26 cellular contexts compared by ENCODE assay signal in the genomic region with DNA sequence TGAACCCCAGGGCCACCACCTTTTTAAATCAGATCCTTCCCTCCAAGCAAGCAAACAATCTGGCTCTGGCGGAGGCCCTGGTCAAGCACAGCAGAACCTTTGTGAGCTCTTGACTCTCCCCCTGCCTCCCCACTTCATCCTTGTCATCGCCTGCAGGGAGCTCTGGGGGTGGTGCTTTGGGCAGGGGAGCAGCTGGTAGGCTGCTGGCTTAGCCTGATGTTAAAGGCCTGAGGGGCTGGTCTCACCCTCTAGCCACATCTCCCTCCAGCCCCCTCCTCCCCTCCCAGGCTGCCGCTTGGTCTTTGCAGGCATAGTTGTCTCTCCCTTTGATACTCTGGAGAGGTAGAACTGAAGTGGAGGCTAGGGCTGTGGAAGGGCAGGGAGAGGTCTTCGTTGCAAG. TPM values are rescaled to one million over a fixed set of nuclear protein-coding genes. Genes with fewer than 3 reads are reported as not detected.
DNase-seq lines count a peak whose midpoint lies in the region; ATAC-seq and TF ChIP-seq lines count a peak whose summit lies in the region.
"Had no signal": no experiment of that assay in that cellular context is flagged by ENCODE, and none has a peak within 500 bp of the region (broad histone marks: within the 10 kb centered on the region; RNA-seq: fewer than 3 reads in every experiment).

No MANE protein-coding gene starts in this region.

- H2BK5ac ChIP-seq in mesendoderm (ENCODE audit: low read length) = no peak overlapping the region

- peaks cover 6 to 8% of the 10 kb centered on the region in 2 donors for H3K27me3 Mint-ChIP-seq in stimulated activated naive B cell treated with anti-CD40 and anti-IgM and Interleukin-4, amounts not matched to agents 10 μg/mL and 1 μg/mL and 100 μg/mL, for 72 hours
- H3K27me3 Mint-ChIP-seq: activated B cell treated with CpG ODN at 0.5 μM for 24 hours had no signal

- H3K56ac ChIP-seq in mesendoderm (ENCODE audit: low read length) = no peak overlapping the region

- no peak overlapping the region for H3K27ac ChIP-seq in mesendoderm (ENCODE audit: low read depth, low read length)
- H3K27ac ChIP-seq in gastroesophageal sphincter = no peak overlapping the region
- H3K27ac ChIP-seq: foreskin keratinocyte, hepatocyte, psoas muscle, upper lobe of left lung had no signal

- no peaks in the 10 kb centered on the region for H3K79me2 ChIP-seq in mesendoderm (ENCODE audit: control insufficient read depth, insufficient read depth, low read length)
- H3K79me2 ChIP-seq: hepatocyte had no signal

- no CpG with 5 or more reads among the region's 4 CpGs for WGBS in mesendoderm (ENCODE audit: extremely low coverage, insufficient coverage, low lambda C conversion rate)
- no CpG with 5 or more reads among the region's 4 CpGs for whole genome bisulfite sequencing in gastroesophageal sphincter (ENCODE audit: low coverage in 1 of 2), 2 donors

- H3K36me3 ChIP-seq in mesendoderm (ENCODE audit: control insufficient read depth, insufficient read depth, low read length) (no peaks in the 10 kb centered on the region), gastroesophageal sphincter (no peaks in the 10 kb centered on the region)
- H3K36me3 ChIP-seq: upper lobe of left lung had no signal

- peaks cover 9 to 11% of the 10 kb centered on the region in 2 donors for H3K9me3 Mint-ChIP-seq in stimulated activated naive B cell treated with anti-CD40 and anti-IgM and Interleukin-4, amounts not matched to agents 10 μg/mL and 1 μg/mL and 100 μg/mL, for 72 hours
- peaks cover 7 to 8% of the 10 kb centered on the region in 2 donors for H3K9me3 Mint-ChIP-seq in activated naive CD4-positive, alpha-beta T cell treated with anti-CD3 and anti-CD28 coated beads, Interleukin-2, amount 50 U/mL, for 72 hours

- no peaks in the 10 kb centered on the region for H3K27me3 ChIP-seq in mesendoderm (ENCODE audit: insufficient read depth, low read length, poor library complexity)
- H3K27me3 ChIP-seq in gastroesophageal sphincter = no peaks in the 10 kb centered on the region
- H3K27me3 ChIP-seq: foreskin keratinocyte, hepatocyte, upper lobe of left lung had no signal

- H3K4me1 Mint-ChIP-seq in stimulated activated naive B cell treated with anti-CD40 and anti-IgM and Interleukin-4, amounts not matched to agents 10 μg/mL and 1 μg/mL and 100 μg/mL, for 72 hours = no peaks in the 10 kb centered on the region
- H3K4me1 Mint-ChIP-seq: activated B cell treated with CpG ODN at 0.5 μM for 24 hours; CD8-positive, alpha-beta memory T cell had no signal

- H2BK120ac ChIP-seq in mesendoderm (ENCODE audit: low read depth, low read length) = no peak overlapping the region

- no peak overlapping the region for H3K23ac ChIP-seq in mesendoderm (ENCODE audit: low read length)

- peak; percentile 26 for DNase-seq in NCI-H82 (lab: John Stamatoyannopoulos, UW)
- no peak for DNase-seq in NCI-H82 treated with DMSO at 0.1 percent for 48 hours (lab: John Stamatoyannopoulos, UW; ENCODE audit: unreplicated experiment)
- DNase-seq in ecto neural progenitor cell (ENCODE audit: low spot score) = peak; percentile 73
- peak; percentile 70 for DNase-seq in mesendoderm
- no peak for DNase-seq in stimulated activated naive B cell treated with anti-CD40 and anti-IgM and Interleukin-4, amounts not matched to agents 10 μg/mL and 1 μg/mL and 100 μg/mL, for 72 hours
- no peak for DNase-seq in foreskin fibroblast
- no peak for DNase-seq in activated naive CD4-positive, alpha-beta T cell treated with anti-CD3 and anti-CD28 coated beads, Interleukin-2, amount 50 U/mL, for 72 hours (ENCODE audit: low spot score in 2 of 2)
- DNase-seq: 8988T; activated B cell treated with CpG ODN at 0.5 μM for 24 hours; activated CD4-positive, alpha-beta memory T cell treated with anti-CD3 and anti-CD28 coated beads for 36 hours; activated naive CD8-positive, alpha-beta T cell treated with anti-CD3 and anti-CD28 coated beads, Interleukin-2, amount 10 ng/mL, durations not matched to agents 7 days and 5 days; CD8-positive, alpha-beta memory T cell; cerebellar nuclear complex; effector CD8-positive, alpha-beta T cell; erythroblast; foreskin keratinocyte; NCI-H1105; NCI-H2081 treated with DMSO at 0.1 percent for 48 hours; NCI-H345; NCI-H774; OCI-M1; psoas muscle; SW 1271 had no signal

- ATAC-seq in stimulated activated naive B cell treated with anti-CD40 and anti-IgM and Interleukin-4, amounts not matched to agents 10 μg/mL and 1 μg/mL and 100 μg/mL, for 72 hours (replicated peaks) = no peak
- ATAC-seq in gastroesophageal sphincter = no peak
- no peak for ATAC-seq in activated naive CD4-positive, alpha-beta T cell treated with anti-CD3 and anti-CD28 coated beads, Interleukin-2, amount 50 U/mL, for 72 hours
- ATAC-seq: foreskin keratinocyte, psoas muscle had no signal

- no peak overlapping the region for H4K8ac ChIP-seq in mesendoderm (ENCODE audit: low read depth, low read length)

- TF ChIP-seq CTCF in foreskin fibroblast (IDR thresholded peaks at IDR 0.05; ENCODE audit: low read depth, low read length) (no peak), gastroesophageal sphincter (IDR thresholded peaks at IDR 0.05) (no peak)

- H3K9ac ChIP-seq in mesendoderm (ENCODE audit: low read length) = no peak overlapping the region

- peaks cover 2% of the 10 kb centered on the region for H3K4me1 ChIP-seq in mesendoderm (ENCODE audit: control insufficient read depth, low read depth, low read length)
- H3K4me1 ChIP-seq in gastroesophageal sphincter = no peaks in the 10 kb centered on the region
- H3K4me1 ChIP-seq: foreskin keratinocyte had no signal

- H3K18ac ChIP-seq in mesendoderm (ENCODE audit: low read length) = no peak overlapping the region

- no peak for TF ChIP-seq EP300 in gastroesophageal sphincter (IDR thresholded peaks at IDR 0.05)

- peaks cover 6 to 10% of the 10 kb centered on the region in 2 donors for H3K36me3 Mint-ChIP-seq in stimulated activated naive B cell treated with anti-CD40 and anti-IgM and Interleukin-4, amounts not matched to agents 10 μg/mL and 1 μg/mL and 100 μg/mL, for 72 hours
- H3K36me3 Mint-ChIP-seq in activated naive CD4-positive, alpha-beta T cell treated with anti-CD3 and anti-CD28 coated beads, Interleukin-2, amount 50 U/mL, for 72 hours = peaks cover 7 to 10% of the 10 kb centered on the region in 2 donors
- H3K36me3 Mint-ChIP-seq: activated naive CD8-positive, alpha-beta T cell treated with anti-CD3 and anti-CD28 coated beads, Interleukin-2, amount 10 ng/mL, durations not matched to agents 7 days and 5 days had no signal

- no peak overlapping the region for H2BK15ac ChIP-seq in mesendoderm (replicated peaks; ENCODE audit: low read depth)

- peak overlapping the region; percentile 42 for H3K27ac Mint-ChIP-seq in stimulated activated naive B cell treated with anti-CD40 and anti-IgM and Interleukin-4, amounts not matched to agents 10 μg/mL and 1 μg/mL and 100 μg/mL, for 72 hours
- no peak overlapping the region for H3K27ac Mint-ChIP-seq in activated naive CD4-positive, alpha-beta T cell treated with anti-CD3 and anti-CD28 coated beads, Interleukin-2, amount 50 U/mL, for 72 hours
- H3K27ac Mint-ChIP-seq: activated B cell treated with CpG ODN at 0.5 μM for 24 hours; activated CD4-positive, alpha-beta memory T cell treated with anti-CD3 and anti-CD28 coated beads for 36 hours; activated naive CD8-positive, alpha-beta T cell treated with anti-CD3 and anti-CD28 coated beads, Interleukin-2, amount 10 ng/mL, durations not matched to agents 7 days and 5 days had no signal

- H3K9me3 ChIP-seq in gastroesophageal sphincter = no peaks in the 10 kb centered on the region
- H3K9me3 ChIP-seq: psoas muscle had no signal

- H3K4me3 ChIP-seq in mesendoderm (ENCODE audit: low read length) (no peak overlapping the region), foreskin fibroblast (ENCODE audit: low read depth in 1 of 2, low read length in 2 of 2) (no peak overlapping the region), gastroesophageal sphincter (no peak overlapping the region)
- H3K4me3 ChIP-seq: hepatocyte, psoas muscle, upper lobe of left lung had no signal

- H2AK5ac ChIP-seq in mesendoderm (ENCODE audit: low read length) = no peak overlapping the region

- H3K79me1 ChIP-seq in mesendoderm (ENCODE audit: low read length) = no peaks in the 10 kb centered on the region

- H3K4me3 Mint-ChIP-seq in stimulated activated naive B cell treated with anti-CD40 and anti-IgM and Interleukin-4, amounts not matched to agents 10 μg/mL and 1 μg/mL and 100 μg/mL, for 72 hours = no peak overlapping the region
- H3K4me3 Mint-ChIP-seq: activated B cell treated with CpG ODN at 0.5 μM for 24 hours; activated CD4-positive, alpha-beta memory T cell treated with anti-CD3 and anti-CD28 coated beads for 36 hours; activated naive CD8-positive, alpha-beta T cell treated with anti-CD3 and anti-CD28 coated beads, Interleukin-2, amount 10 ng/mL, durations not matched to agents 7 days and 5 days; CD8-positive, alpha-beta memory T cell had no signal

- TF ChIP-seq POLR2A in gastroesophageal sphincter (IDR thresholded peaks at IDR 0.05) = no peak

- no peak overlapping the region for H3K4me2 ChIP-seq in mesendoderm (ENCODE audit: low read length)

- no peak overlapping the region for H3K4ac ChIP-seq in mesendoderm (ENCODE audit: low read depth, low read length)

- H4K5ac ChIP-seq in mesendoderm (ENCODE audit: low read length) = no peak overlapping the region

RNA-seq across cellular contexts. Expression of a gene that starts 50.9 kb away (rescaled TPM):
- polyA plus RNA-seq in mesendoderm (2013, experiment 1 of 2) = 33.7 TPM
- 32.6 TPM for polyA plus RNA-seq in mesendoderm (2013, experiment 2 of 2)
- 10 to 100 TPM; 20.7 to 38.6 (median 32.6) TPM for total RNA-seq in gastroesophageal sphincter
- total RNA-seq in activated naive CD4-positive, alpha-beta T cell treated with anti-CD3 and anti-CD28 coated beads, Interleukin-2, amount 50 U/mL, for 72 hours = 10 to 100 TPM; 27.7 to 36.0 TPM

RNA-seq across cellular contexts. Expression of a gene that starts 51.1 kb away (rescaled TPM):
- 0.74 TPM for polyA plus RNA-seq in mesendoderm (2013, experiment 1 of 2)
- polyA plus RNA-seq in mesendoderm (2013, experiment 2 of 2) = 0.87 TPM
- total RNA-seq in gastroesophageal sphincter = under 1 TPM; 0.16 to 0.89 (median 0.81) TPM
- total RNA-seq in activated naive CD4-positive, alpha-beta T cell treated with anti-CD3 and anti-CD28 coated beads, Interleukin-2, amount 50 U/mL, for 72 hours = 1 to 10 TPM; 1.0 to 3.9 TPM

Comparison
In these comparisons a context has a peak if more than half of its experiments do, and no peak if none do; other contexts are left out.
1. DNase-seq: peak in NCI-H82 (single experiment), ecto neural progenitor cell (single experiment) and mesendoderm (single experiment); none in NCI-H82 treated with DMSO at 0.1 percent for 48 hours (single experiment), stimulated activated naive B cell treated with anti-CD40 and anti-IgM and Interleukin-4, amounts not matched to agents 10 μg/mL and 1 μg/mL and 100 μg/mL, for 72 hours (single experiment), foreskin fibroblast (0 of 2) and activated naive CD4-positive, alpha-beta T cell treated with anti-CD3 and anti-CD28 coated beads, Interleukin-2, amount 50 U/mL, for 72 hours (0 of 2).